ENCODE assay signal across 1 cellular context in the genomic region with DNA sequence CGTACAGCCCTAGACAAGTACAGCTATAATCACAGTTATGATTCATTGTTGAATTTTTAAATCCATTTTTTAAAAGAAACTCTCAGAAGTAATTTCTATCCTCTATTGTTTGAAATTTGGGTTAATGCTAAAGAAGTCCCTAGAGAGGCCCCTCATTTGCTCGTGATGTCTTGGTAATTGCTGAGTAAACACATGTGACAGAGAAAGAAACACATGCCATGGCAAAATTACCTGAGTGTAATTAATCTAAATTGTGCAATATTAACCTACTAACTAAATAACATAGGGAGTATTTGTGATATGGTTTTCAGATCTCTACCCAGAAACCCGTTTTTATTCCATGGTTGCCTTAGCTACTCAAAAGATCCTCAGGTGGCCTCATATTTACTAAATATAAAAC.
A peak's percentile ranks its signal among the peaks of the same experiment; 100 is the strongest.
TF ChIP-seq lines count a peak whose summit lies in the region.

No MANE protein-coding gene starts in this region.

TF ChIP-seq in HepG2, 621 proteins besides CTCF, POLR2A, EP300 and RAD21:
- TF ChIP-seq MAFG (CRISPR knock-in tag; IDR thresholded peaks at IDR 0.05), result no peak
- TF ChIP-seq, protein P1, sequence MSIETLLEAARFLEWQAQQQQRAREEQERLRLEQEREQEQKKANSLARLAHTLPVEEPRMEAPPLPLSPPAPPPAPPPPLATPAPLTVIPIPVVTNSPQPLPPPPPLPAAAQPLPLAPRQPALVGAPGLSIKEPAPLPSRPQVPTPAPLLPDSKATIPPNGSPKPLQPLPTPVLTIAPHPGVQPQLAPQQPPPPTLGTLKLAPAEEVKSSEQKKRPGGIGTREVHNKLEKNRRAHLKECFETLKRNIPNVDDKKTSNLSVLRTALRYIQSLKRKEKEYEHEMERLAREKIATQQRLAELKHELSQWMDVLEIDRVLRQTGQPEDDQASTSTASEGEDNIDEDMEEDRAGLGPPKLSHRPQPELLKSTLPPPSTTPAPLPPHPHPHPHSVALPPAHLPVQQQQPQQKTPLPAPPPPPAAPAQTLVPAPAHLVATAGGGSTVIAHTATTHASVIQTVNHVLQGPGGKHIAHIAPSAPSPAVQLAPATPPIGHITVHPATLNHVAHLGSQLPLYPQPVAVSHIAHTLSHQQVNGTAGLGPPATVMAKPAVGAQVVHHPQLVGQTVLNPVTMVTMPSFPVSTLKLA (IDR thresholded peaks at IDR 0.05), result peak; percentile 95
- no peak for TF ChIP-seq ZEB1 (IDR thresholded peaks at IDR 0.05; ENCODE audit: insufficient replicate concordance, low read depth)
- TF ChIP-seq ZNF800 (CRISPR knock-in tag; IDR thresholded peaks at IDR 0.05), result no peak
- no peak for TF ChIP-seq ZNF674 (CRISPR knock-in tag; IDR thresholded peaks at IDR 0.05; ENCODE audit: low read depth)
- peak in 1 of 2 experiments; percentile 51; a peak in 2 of 4 replicates for TF ChIP-seq MAFK (conservative IDR thresholded peaks at IDR 0.05 in 1 of 2, IDR thresholded peaks at IDR 0.05 in 1 of 2; ENCODE audit: low read length in 2 of 2)
- TF ChIP-seq HHEX (CRISPR knock-in tag; IDR thresholded peaks at IDR 0.05), result no peak
- 0 out of 2 replicates have a peak, but pooled peaks have one; percentile 11 for TF ChIP-seq MAFF (IDR thresholded peaks at IDR 0.05; ENCODE audit: low read depth, low read length)
